Comparison of ENCODE assay signal across 18 cellular contexts in the genomic region with DNA sequence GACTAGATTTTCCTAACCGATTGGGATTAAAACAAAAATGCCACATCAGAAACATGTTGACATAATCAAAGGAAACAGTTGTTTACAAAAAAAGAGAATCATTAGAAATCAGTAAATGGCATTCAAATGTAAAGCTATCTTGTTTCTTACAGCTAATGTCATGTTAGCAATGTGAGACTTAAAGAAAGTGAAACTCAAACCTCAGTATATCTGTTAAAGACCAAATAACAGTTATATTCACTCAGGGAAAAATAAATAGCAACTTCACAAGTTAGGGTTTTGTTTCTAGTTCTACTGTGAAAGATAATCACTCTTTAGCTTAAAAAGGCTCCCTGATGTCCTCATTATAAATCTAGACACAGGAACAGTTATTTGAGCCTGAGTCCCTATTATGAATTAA.
A peak's percentile ranks its signal among the peaks of the same experiment; 100 is the strongest.
DNase-seq lines count a peak whose midpoint lies in the region; ATAC-seq, FAIRE-seq and TF ChIP-seq lines count a peak whose summit lies in the region.
"Had no signal": no experiment of that assay in that cellular context is flagged by ENCODE, and none has a peak within 500 bp of the region (broad histone marks: within the 10 kb centered on the region; RNA-seq: fewer than 3 reads in every experiment).

No MANE protein-coding gene starts in this region.

- peak; percentile 27 for FAIRE-seq in H54 (lab: Jason Lieb, UNC)
- FAIRE-seq: H1, HepG2 had no signal

- H3K9ac ChIP-seq in Karpas-422 (ENCODE audit: low read length) (no peak overlapping the region), PC-3 (ENCODE audit: low read length) (no peak overlapping the region)
- H3K9ac ChIP-seq: BLaER1 treated with 17β-estradiol and CSF1 and Interleukin-3, amounts not matched to agents 10 nM and 100 nM had no signal

- H2AFZ ChIP-seq in Karpas-422 (ENCODE audit: low read length): no peak overlapping the region
- no peak overlapping the region for H2AFZ ChIP-seq in PC-3 (ENCODE audit: low read length)

- H3K36me3 ChIP-seq in Karpas-422 (ENCODE audit: insufficient read depth, low read length): no peaks in the 10 kb centered on the region
- H3K36me3 ChIP-seq in PC-3 (ENCODE audit: low read depth, low read length): no peaks in the 10 kb centered on the region
- H3K36me3 ChIP-seq in A673 (ENCODE audit: insufficient read depth, low read length, poor library complexity, severe bottlenecking): no peaks in the 10 kb centered on the region
- H3K36me3 ChIP-seq in stomach: peaks cover 0 to 12% (median 10%) of the 10 kb centered on the region in 4 donors
- H3K36me3 ChIP-seq: HAP-1 had no signal

- POLR2A ChIA-PET in PC-3 (lab: Charles Lee; ENCODE audit: unreplicated experiment) (no interaction called here), A673 (lab: Charles Lee; ENCODE audit: low non-redundant PET) (no interaction called here)

- no peak overlapping the region for H3K4me2 ChIP-seq in Karpas-422 (ENCODE audit: low read depth, low read length, poor library complexity, severe bottlenecking)
- H3K4me2 ChIP-seq in PC-3 (ENCODE audit: low read length): no peak overlapping the region
- H3K4me2 ChIP-seq: BLaER1 treated with 17β-estradiol and CSF1 and Interleukin-3, amounts not matched to agents 10 nM and 100 nM had no signal

- H3K9me3 ChIP-seq in Karpas-422 (ENCODE audit: low read length) (no peaks in the 10 kb centered on the region), PC-3 (ENCODE audit: low read length) (no peaks in the 10 kb centered on the region), A673 (ENCODE audit: low read depth, low read length, poor library complexity, severe bottlenecking) (no peaks in the 10 kb centered on the region), stomach (no peaks in the 10 kb centered on the region)
- H3K9me3 ChIP-seq: BLaER1 treated with 17β-estradiol and CSF1 and Interleukin-3, amounts not matched to agents 10 nM and 100 nM; HAP-1 had no signal

- H4K20me1 ChIP-seq in Karpas-422 (ENCODE audit: insufficient read depth, low read depth, low read length) (no peaks in the 10 kb centered on the region), PC-3 (ENCODE audit: low read length) (no peaks in the 10 kb centered on the region)

- TF ChIP-seq POLR2A in H54 (IDR thresholded peaks at IDR 0.05; ENCODE audit: low read depth, low read length): no peak
- TF ChIP-seq POLR2A in stomach (IDR thresholded peaks at IDR 0.05): no peak

- CTCF ChIA-PET in PC-3 (lab: Charles Lee) (no interaction called here), A673 (lab: Charles Lee) (no interaction called here)

- ATAC-seq in GM18498 (IDR thresholded peaks at IDR 0.05; ENCODE audit: unreplicated experiment): peak; percentile 54
- ATAC-seq in PC-3: no peak
- no peak for ATAC-seq in HG03521 (IDR thresholded peaks at IDR 0.05; ENCODE audit: unreplicated experiment)
- ATAC-seq: CD8-positive, alpha-beta T cell; HepG2 had no signal

- BruUV-seq in PC-3 (replicated peaks; lab: Mats Ljungman, UMichigan) (TSS peak; percentile 28), A673 (replicated peaks; lab: Mats Ljungman, UMichigan) (no TSS peak)

- H3K79me2 ChIP-seq in Karpas-422 (ENCODE audit: low read length) (no peaks in the 10 kb centered on the region), PC-3 (ENCODE audit: low read length) (no peaks in the 10 kb centered on the region)

- H3K4me3 ChIP-seq in Karpas-422 (ENCODE audit: low read length) (no peak overlapping the region), PC-3 (ENCODE audit: low read length) (no peak overlapping the region), A673 (ENCODE audit: low read depth, low read length, poor library complexity, severe bottlenecking) (no peak overlapping the region), stomach (no peak overlapping the region)
- H3K4me3 ChIP-seq: BLaER1 treated with 17β-estradiol and CSF1 and Interleukin-3, amounts not matched to agents 10 nM and 100 nM; HAP-1 had no signal

- no peak for TF ChIP-seq EP300 in stomach (IDR thresholded peaks at IDR 0.05)

- DNase-seq in H54 (ENCODE audit: insufficient read length, low spot score) (no peak), Karpas-422 (peak; percentile 9), PC-3 (no peak), A673 (ENCODE audit: low spot score) (no peak), stomach (no peak), SKM-1 (lab: John Stamatoyannopoulos, UW; ENCODE audit: unreplicated experiment) (no peak)
- DNase-seq: 8988T; Calu3; CD8-positive, alpha-beta T cell; DMS79 treated with DMSO at 0.1 percent for 48 hours; EL; KG1 had no signal

- H3K4me1 ChIP-seq in Karpas-422 (ENCODE audit: low read length) (no peaks in the 10 kb centered on the region), PC-3 (ENCODE audit: insufficient read depth, low read length) (no peaks in the 10 kb centered on the region), A673 (ENCODE audit: insufficient read depth, low read length, poor library complexity, severe bottlenecking) (no peaks in the 10 kb centered on the region), stomach (no peaks in the 10 kb centered on the region)
- H3K4me1 ChIP-seq: BLaER1 treated with 17β-estradiol and CSF1 and Interleukin-3, amounts not matched to agents 10 nM and 100 nM; HAP-1 had no signal

- no peaks in the 10 kb centered on the region for H3F3A ChIP-seq in PC-3 (ENCODE audit: low read length, unreplicated experiment)

- H3K27me3 ChIP-seq in Karpas-422 (ENCODE audit: low read length): no peaks in the 10 kb centered on the region
- H3K27me3 ChIP-seq in PC-3 (ENCODE audit: low read length): no peaks in the 10 kb centered on the region
- H3K27me3 ChIP-seq in A673 (replicated peaks; ENCODE audit: insufficient read depth, low read depth, low read length, poor library complexity): no peaks in the 10 kb centered on the region
- H3K27me3 ChIP-seq in stomach: no peaks in the 10 kb centered on the region
- H3K27me3 ChIP-seq: BLaER1 treated with 17β-estradiol and CSF1 and Interleukin-3, amounts not matched to agents 10 nM and 100 nM had no signal

- H3K27ac ChIP-seq in Karpas-422 (ENCODE audit: low read length): no peak overlapping the region
- H3K27ac ChIP-seq in PC-3 (ENCODE audit: low read length): no peak overlapping the region
- no peak overlapping the region for H3K27ac ChIP-seq in A673 (ENCODE audit: low read depth, low read length, poor library complexity, severe bottlenecking)
- H3K27ac ChIP-seq in stomach: no peak overlapping the region
- H3K27ac ChIP-seq: BLaER1 treated with 17β-estradiol and CSF1 and Interleukin-3, amounts not matched to agents 10 nM and 100 nM had no signal

- H3K9me2 ChIP-seq in Karpas-422 (replicated peaks; ENCODE audit: insufficient read depth, low read length) (no peaks in the 10 kb centered on the region), PC-3 (replicated peaks; ENCODE audit: low read length) (no peaks in the 10 kb centered on the region)

- intact Hi-C loops in PC-3 (cut with micrococcal nuclease) (no loop called here), A673 (cut with micrococcal nuclease; ENCODE audit: unreplicated experiment) (no loop called here), stomach (cut with DNase I; ENCODE audit: low total_unique reads) (no loop called here)

- 68 to 93% (median 78%) methylated on average over 1 of the region's 1 CpG for WGBS in stomach, 5 donors

- TF ChIP-seq CTCF in PC-3 (conservative IDR thresholded peaks at IDR 0.05; ENCODE audit: low read depth, low read length): no peak
- TF ChIP-seq CTCF in A673 (conservative IDR thresholded peaks at IDR 0.05; ENCODE audit: low read depth, low read length): no peak
- no peak for TF ChIP-seq CTCF in stomach (IDR thresholded peaks at IDR 0.05)
